Comparison of ENCODE assay signal across 16 cellular contexts in the genomic region with DNA sequence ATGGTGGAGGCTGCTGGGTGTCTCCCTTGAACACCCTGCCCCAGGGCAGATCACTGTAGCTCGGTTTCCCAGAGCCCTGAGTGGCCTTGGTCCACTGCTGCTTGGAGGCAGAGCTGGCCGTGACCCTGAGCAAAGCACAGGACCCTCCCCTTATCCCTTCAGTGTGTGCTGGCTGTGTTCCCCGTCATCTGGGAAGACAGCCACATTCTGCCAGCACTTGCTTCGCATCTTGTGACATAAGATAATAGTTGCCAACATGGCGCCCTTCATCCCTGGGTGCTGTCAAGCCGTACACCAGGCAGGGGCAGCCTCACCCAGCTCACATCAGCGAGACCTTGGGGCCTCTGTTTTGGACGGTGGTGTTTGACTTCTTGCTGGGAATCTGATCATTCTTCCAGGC. TPM values are rescaled to one million over a fixed set of nuclear protein-coding genes. Genes with fewer than 3 reads are reported as not detected.
DNase-seq lines count a peak whose midpoint lies in the region; ATAC-seq and TF ChIP-seq lines count a peak whose summit lies in the region.
"Had no signal": no experiment of that assay in that cellular context is flagged by ENCODE, and none has a peak within 500 bp of the region (broad histone marks: within the 10 kb centered on the region; RNA-seq: fewer than 3 reads in every experiment).

No MANE protein-coding gene starts in this region.

- peaks cover 12% of the 10 kb centered on the region for H3K36me3 Mint-ChIP-seq in endodermal cell (ENCODE audit: low read depth)

- H3K27ac ChIP-seq in endodermal cell (ENCODE audit: low read depth, low read length) (no peak overlapping the region), gastrocnemius medialis (peak overlapping the region; percentile 10 to 60 (median 26))
- H3K27ac ChIP-seq: SJSA1 had no signal

- in situ Hi-C loops in gastrocnemius medialis (cut with MboI; ENCODE audit: low sequenced_read_pairs in 4 of 4): loop anchor here in 3 of 4 donors (5.0 kb wide), 3 partner anchors 33 to 58 kb away; no protein-coding TSS in a partner anchor

- H3K4me3 ChIP-seq in NB4 (ENCODE audit: low read depth, low read length) (no peak overlapping the region), endodermal cell (ENCODE audit: low read length) (no peak overlapping the region), gastrocnemius medialis (no peak overlapping the region)
- H3K4me3 ChIP-seq: HAP-1, SJSA1 had no signal

- H3K4me1 Mint-ChIP-seq in endodermal cell: peaks cover 7% of the 10 kb centered on the region

- H3K27me3 Mint-ChIP-seq in endodermal cell (ENCODE audit: insufficient read depth): no peaks in the 10 kb centered on the region

- DNase-seq in NB4 (ENCODE audit: low read depth): peak; percentile 3
- DNase-seq in endodermal cell: peak; percentile 38
- DNase-seq in left ventricle myocardium superior: peak; percentile 80
- peak in 1 of 2 donors; percentile 61 for DNase-seq in gastrocnemius medialis
- no peak for DNase-seq in stimulated activated CD8-positive, alpha-beta memory T cell treated with anti-CD3 and anti-CD28 coated beads, Interleukin-4, amount 100 ng/mL, for 48 hours
- no peak for DNase-seq in activated CD8-positive, alpha-beta memory T cell treated with anti-CD3 and anti-CD28 coated beads for 24 hours
- DNase-seq: COR-L47, NCI-H1436, NCI-H2029, NCI-H748 treated with DMSO at 0.1 percent for 48 hours, OCI-M1, RPMI8226 had no signal

- H3K27ac Mint-ChIP-seq in endodermal cell: no peak overlapping the region

- no peak overlapping the region for H3K4me3 Mint-ChIP-seq in endodermal cell

- H3K9ac ChIP-seq in endodermal cell (ENCODE audit: extremely low read depth, low read length, poor library complexity, severe bottlenecking): no peak overlapping the region

- H3K9me3 ChIP-seq in endodermal cell (ENCODE audit: control insufficient read depth, low read length) (no peaks in the 10 kb centered on the region), gastrocnemius medialis (no peaks in the 10 kb centered on the region)
- H3K9me3 ChIP-seq: HAP-1, SJSA1 had no signal

- WGBS in endodermal cell (ENCODE audit: insufficient coverage in 1 of 2, insufficient read length in 1 of 2), 2 experiments: 93 to 96% methylated on average over 6 to 8 of the region's 8 CpGs

- no peaks in the 10 kb centered on the region for H3K27me3 ChIP-seq in endodermal cell (ENCODE audit: control insufficient read depth, insufficient read depth, low read length, poor library complexity, severe bottlenecking)
- H3K27me3 ChIP-seq in gastrocnemius medialis: no peaks in the 10 kb centered on the region
- H3K27me3 ChIP-seq: SJSA1 had no signal

- no peaks in the 10 kb centered on the region for H3K9me3 Mint-ChIP-seq in endodermal cell

- ATAC-seq in left ventricle myocardium superior (peak; percentile 69), gastrocnemius medialis (peak in 1 of 2 donors; percentile 52), GM21576 (IDR thresholded peaks at IDR 0.05; ENCODE audit: unreplicated experiment) (no peak), esophagus mucosa (no peak)

- H3K4me1 ChIP-seq in endodermal cell (ENCODE audit: control insufficient read depth, insufficient read depth, low read length): no peaks in the 10 kb centered on the region
- peaks cover 29 to 32% of the 10 kb centered on the region in 2 donors for H3K4me1 ChIP-seq in gastrocnemius medialis
- H3K4me1 ChIP-seq: HAP-1, SJSA1 had no signal

- TF ChIP-seq POLR2A in NB4 (IDR thresholded peaks at IDR 0.05; ENCODE audit: extremely low read depth, insufficient read length) (no peak), gastrocnemius medialis (IDR thresholded peaks at IDR 0.05) (no peak)

- no peak for TF ChIP-seq CTCF in NB4 (IDR thresholded peaks at IDR 0.05; ENCODE audit: low read depth, low read length)
- no peak for TF ChIP-seq CTCF in endodermal cell (conservative IDR thresholded peaks at IDR 0.05)
- TF ChIP-seq CTCF in gastrocnemius medialis (IDR thresholded peaks at IDR 0.05 in 4 of 5, conservative IDR thresholded peaks at IDR 0.05 in 1 of 5): no peak

- H3K36me3 ChIP-seq in endodermal cell (ENCODE audit: control insufficient read depth, insufficient read depth, low read length): no peaks in the 10 kb centered on the region
- H3K36me3 ChIP-seq in gastrocnemius medialis: peaks cover 0 to 2% of the 10 kb centered on the region in 2 donors
- H3K36me3 ChIP-seq: SJSA1 had no signal

- intact Hi-C loops in left ventricle myocardium superior (cut with micrococcal nuclease): loop anchor here (10.0 kb wide), 1 partner anchor 60 kb away; no protein-coding TSS in a partner anchor
- intact Hi-C loops in gastrocnemius medialis (cut with DNase I; ENCODE audit: low total_unique reads): no loop called here

RNA-seq across cellular contexts. Expression of gene ALDH2, which starts 12.1 kb away (rescaled TPM):
- 10 to 100 TPM; 76.6 to 91.4 TPM for total RNA-seq in endodermal cell
- polyA plus RNA-seq in endodermal cell (2013, experiment 1 of 2): 52.8 TPM
- polyA plus RNA-seq in endodermal cell (2013, experiment 2 of 2): 43.7 TPM
- 410 TPM for total RNA-seq in left ventricle myocardium superior
- total RNA-seq in gastrocnemius medialis: 100 to 1,000 TPM in 1 of 4 donors, 10 to 100 TPM in 3; 70.9 to 156 (median 89.9) TPM
- total RNA-seq in esophagus mucosa: 135 TPM

Comparison
In these comparisons a context has a peak if more than half of its experiments do, and no peak if none do; other contexts are left out.
1. DNase-seq: peak in NB4 (single experiment), endodermal cell (single experiment) and left ventricle myocardium superior (single experiment); none in stimulated activated CD8-positive, alpha-beta memory T cell treated with anti-CD3 and anti-CD28 coated beads, Interleukin-4, amount 100 ng/mL, for 48 hours (single experiment) and activated CD8-positive, alpha-beta memory T cell treated with anti-CD3 and anti-CD28 coated beads for 24 hours (single experiment).